1 cellular context compared by ENCODE assay signal in genomic region chr7:2803342-2803692, GRCh38.
TF ChIP-seq lines count a peak whose summit lies in the region.

No MANE protein-coding gene starts in this region.

TF ChIP-seq in HEK293, 187 proteins besides CTCF, POLR2A, EP300 and RAD21 (continued from another document):
- TF ChIP-seq, protein P1, sequence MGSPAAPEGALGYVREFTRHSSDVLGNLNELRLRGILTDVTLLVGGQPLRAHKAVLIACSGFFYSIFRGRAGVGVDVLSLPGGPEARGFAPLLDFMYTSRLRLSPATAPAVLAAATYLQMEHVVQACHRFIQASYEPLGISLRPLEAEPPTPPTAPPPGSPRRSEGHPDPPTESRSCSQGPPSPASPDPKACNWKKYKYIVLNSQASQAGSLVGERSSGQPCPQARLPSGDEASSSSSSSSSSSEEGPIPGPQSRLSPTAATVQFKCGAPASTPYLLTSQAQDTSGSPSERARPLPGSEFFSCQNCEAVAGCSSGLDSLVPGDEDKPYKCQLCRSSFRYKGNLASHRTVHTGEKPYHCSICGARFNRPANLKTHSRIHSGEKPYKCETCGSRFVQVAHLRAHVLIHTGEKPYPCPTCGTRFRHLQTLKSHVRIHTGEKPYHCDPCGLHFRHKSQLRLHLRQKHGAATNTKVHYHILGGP (tag by site-specific recombination; IDR thresholded peaks at IDR 0.05), result no peak
- TF ChIP-seq ZNF514 (tag by site-specific recombination; IDR thresholded peaks at IDR 0.05) (no peak), ZNF701 (tag by site-specific recombination; IDR thresholded peaks at IDR 0.05) (no peak)
TF ChIP-seq in HEK293: peak in this region for 0.
